In the genomic region with DNA sequence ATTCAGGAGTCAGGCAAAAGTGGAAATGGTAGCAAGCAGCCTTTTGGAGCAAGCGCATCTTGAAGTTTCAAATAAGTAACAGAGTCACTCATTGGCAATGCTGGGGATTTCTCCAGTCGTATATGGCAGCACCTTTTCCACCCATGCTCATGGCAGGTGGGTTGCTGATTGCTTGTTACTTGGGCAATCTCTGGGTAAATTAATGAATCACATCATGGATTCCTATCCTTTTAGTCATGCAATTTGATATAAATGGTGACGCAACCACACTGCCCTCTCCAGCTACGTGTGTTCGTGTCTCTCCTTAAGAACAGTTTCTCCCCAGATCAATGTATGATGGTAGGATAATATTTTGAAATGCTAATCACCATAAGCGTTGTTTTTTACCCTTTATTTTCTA, we compare ENCODE assay signal across 18 cellular contexts.
DNase-seq lines count a peak whose midpoint lies in the region; ATAC-seq, FAIRE-seq and TF ChIP-seq lines count a peak whose summit lies in the region.
"Had no signal": no experiment of that assay in that cellular context is flagged by ENCODE, and none has a peak within 500 bp of the region (broad histone marks: within the 10 kb centered on the region; RNA-seq: fewer than 3 reads in every experiment).

No MANE protein-coding gene starts in this region.

- no peaks in the 10 kb centered on the region for H3K27me3 Mint-ChIP-seq in activated CD8-positive, alpha-beta T cell treated with anti-CD3 and anti-CD28 coated beads for 36 hours
- no peaks in the 10 kb centered on the region for H3K27me3 Mint-ChIP-seq in activated CD8-positive, alpha-beta T cell treated with anti-CD3 and anti-CD28 coated beads, Interleukin-2, amount 10 ng/mL, durations not matched to agents 7 days and 5 days (ENCODE audit: low read depth)
- no peaks in the 10 kb centered on the region for H3K27me3 Mint-ChIP-seq in Calu3 (ENCODE audit: unreplicated experiment)

- no peak for ATAC-seq in activated CD8-positive, alpha-beta T cell treated with anti-CD3 and anti-CD28 coated beads for 36 hours
- no peak for ATAC-seq in activated CD8-positive, alpha-beta T cell treated with anti-CD3 and anti-CD28 coated beads, Interleukin-2, amount 10 ng/mL, durations not matched to agents 7 days and 5 days
- no peak for ATAC-seq in right cardiac atrium
- ATAC-seq: Right ventricle myocardium inferior had no signal

- CTCF ChIA-PET in activated CD8-positive, alpha-beta T cell treated with anti-CD3 and anti-CD28 coated beads for 36 hours (lab: Charles Lee), result interaction anchor here (1.8 kb wide), 1 partner anchor 11 kb away, joined by 4 read pairs; no protein-coding TSS in a partner anchor
- CTCF ChIA-PET in activated CD8-positive, alpha-beta T cell treated with anti-CD3 and anti-CD28 coated beads, Interleukin-2, amount 10 ng/mL, durations not matched to agents 7 days and 5 days (lab: Charles Lee), result no interaction called here
- CTCF ChIA-PET in Calu3 (lab: Charles Lee), result no interaction called here
- CTCF ChIA-PET in A673 (lab: Charles Lee), result no interaction called here

- intact Hi-C loops in activated CD8-positive, alpha-beta T cell treated with anti-CD3 and anti-CD28 coated beads for 36 hours (cut with micrococcal nuclease), result no loop called here
- intact Hi-C loops in Calu3 (cut with micrococcal nuclease; ENCODE audit: unreplicated experiment) (no loop called here), ovary (cut with DNase I) (no loop called here), A673 (cut with micrococcal nuclease; ENCODE audit: unreplicated experiment) (no loop called here), right cardiac atrium (cut with DNase I) (no loop called here)

- TF ChIP-seq POLR2A in ovary (IDR thresholded peaks at IDR 0.05), result no peak

- DNase-seq in activated CD8-positive, alpha-beta T cell treated with anti-CD3 and anti-CD28 coated beads for 36 hours, result no peak
- no peak for DNase-seq in activated CD8-positive, alpha-beta T cell treated with anti-CD3 and anti-CD28 coated beads, Interleukin-2, amount 10 ng/mL, durations not matched to agents 7 days and 5 days
- DNase-seq in Calu3 (peak; percentile 24), bronchial epithelial cell (ENCODE audit: low read depth) (peak; percentile 96), iris pigment epithelial cell (ENCODE audit: low read depth) (peak; percentile 63), ovary (no peak), A673 (ENCODE audit: low spot score) (no peak), right cardiac atrium (no peak)
- DNase-seq: DMS53, Karpas-422, NCI-H187 treated with DMSO at 0.1 percent for 48 hours, NCI-H446 treated with DMSO at 0.1 percent for 48 hours, NCI-H748 treated with DMSO at 0.1 percent for 48 hours had no signal

- H3K27ac ChIP-seq in ovary, result no peak overlapping the region
- no peak overlapping the region for H3K27ac ChIP-seq in A673 (ENCODE audit: low read depth, low read length, poor library complexity, severe bottlenecking)
- H3K27ac ChIP-seq in right cardiac atrium (ENCODE audit: low read length), result no peak overlapping the region
- H3K27ac ChIP-seq: C4-2B, PC-9 had no signal

- FAIRE-seq in bronchial epithelial cell (lab: Jason Lieb, UNC), result no peak
- FAIRE-seq: A204.1 had no signal

- no peaks in the 10 kb centered on the region for H3K36me3 Mint-ChIP-seq in activated CD8-positive, alpha-beta T cell treated with anti-CD3 and anti-CD28 coated beads for 36 hours (ENCODE audit: low read depth)
- no peaks in the 10 kb centered on the region for H3K36me3 Mint-ChIP-seq in activated CD8-positive, alpha-beta T cell treated with anti-CD3 and anti-CD28 coated beads, Interleukin-2, amount 10 ng/mL, durations not matched to agents 7 days and 5 days (ENCODE audit: low read depth)
- H3K36me3 Mint-ChIP-seq in Calu3 (ENCODE audit: insufficient read depth, unreplicated experiment), result no peaks in the 10 kb centered on the region

- no peak overlapping the region for H3K4me3 Mint-ChIP-seq in activated CD8-positive, alpha-beta T cell treated with anti-CD3 and anti-CD28 coated beads for 36 hours
- H3K4me3 Mint-ChIP-seq in activated CD8-positive, alpha-beta T cell treated with anti-CD3 and anti-CD28 coated beads, Interleukin-2, amount 10 ng/mL, durations not matched to agents 7 days and 5 days, result no peak overlapping the region
- H3K4me3 Mint-ChIP-seq in Calu3 (ENCODE audit: low read depth, unreplicated experiment), result no peak overlapping the region

- H3K27ac Mint-ChIP-seq in activated CD8-positive, alpha-beta T cell treated with anti-CD3 and anti-CD28 coated beads for 36 hours, result peak overlapping the region; percentile 7
- no peak overlapping the region for H3K27ac Mint-ChIP-seq in activated CD8-positive, alpha-beta T cell treated with anti-CD3 and anti-CD28 coated beads, Interleukin-2, amount 10 ng/mL, durations not matched to agents 7 days and 5 days
- H3K27ac Mint-ChIP-seq in Calu3 (ENCODE audit: unreplicated experiment), result no peak overlapping the region

- no peaks in the 10 kb centered on the region for H3K9me3 Mint-ChIP-seq in activated CD8-positive, alpha-beta T cell treated with anti-CD3 and anti-CD28 coated beads for 36 hours
- no peaks in the 10 kb centered on the region for H3K9me3 Mint-ChIP-seq in activated CD8-positive, alpha-beta T cell treated with anti-CD3 and anti-CD28 coated beads, Interleukin-2, amount 10 ng/mL, durations not matched to agents 7 days and 5 days (ENCODE audit: insufficient read depth)
- H3K9me3 Mint-ChIP-seq in Calu3 (ENCODE audit: low read depth, unreplicated experiment), result peaks cover 2% of the 10 kb centered on the region

- H3K9me3 ChIP-seq in ovary, result no peaks in the 10 kb centered on the region
- H3K9me3 ChIP-seq in A673 (ENCODE audit: low read depth, low read length, poor library complexity, severe bottlenecking), result no peaks in the 10 kb centered on the region
- H3K9me3 ChIP-seq in right cardiac atrium (ENCODE audit: control insufficient read depth, low read length), result no peaks in the 10 kb centered on the region
- H3K9me3 ChIP-seq: HAP-1 had no signal

- POLR2A ChIA-PET in activated CD8-positive, alpha-beta T cell treated with anti-CD3 and anti-CD28 coated beads for 36 hours (lab: Charles Lee), result no interaction called here
- POLR2A ChIA-PET in activated CD8-positive, alpha-beta T cell treated with anti-CD3 and anti-CD28 coated beads, Interleukin-2, amount 10 ng/mL, durations not matched to agents 7 days and 5 days (lab: Charles Lee), result no interaction called here
- POLR2A ChIA-PET in A673 (lab: Charles Lee; ENCODE audit: low non-redundant PET), result no interaction called here

- H3K4me3 ChIP-seq in bronchial epithelial cell (ENCODE audit: low read depth, low read length), result no peak overlapping the region
- no peak overlapping the region for H3K4me3 ChIP-seq in ovary
- no peak overlapping the region for H3K4me3 ChIP-seq in A673 (ENCODE audit: low read depth, low read length, poor library complexity, severe bottlenecking)
- H3K4me3 ChIP-seq in right cardiac atrium (ENCODE audit: low read length), result no peak overlapping the region
- H3K4me3 ChIP-seq: HAP-1, PC-9 had no signal

- H3K4me1 Mint-ChIP-seq in activated CD8-positive, alpha-beta T cell treated with anti-CD3 and anti-CD28 coated beads for 36 hours (ENCODE audit: low read depth), result peaks cover 29% of the 10 kb centered on the region
- peaks cover 4% of the 10 kb centered on the region for H3K4me1 Mint-ChIP-seq in activated CD8-positive, alpha-beta T cell treated with anti-CD3 and anti-CD28 coated beads, Interleukin-2, amount 10 ng/mL, durations not matched to agents 7 days and 5 days (ENCODE audit: low read depth)
- peaks cover 43% of the 10 kb centered on the region for H3K4me1 Mint-ChIP-seq in Calu3 (ENCODE audit: low read depth, unreplicated experiment)

- H3K27me3 ChIP-seq in bronchial epithelial cell (ENCODE audit: control insufficient read depth, insufficient read depth, low read length) (no peaks in the 10 kb centered on the region), ovary (no peaks in the 10 kb centered on the region), A673 (replicated peaks; ENCODE audit: insufficient read depth, low read depth, low read length, poor library complexity) (no peaks in the 10 kb centered on the region), right cardiac atrium (ENCODE audit: control insufficient read depth, insufficient read depth) (no peaks in the 10 kb centered on the region)

- no TSS peak for BruUV-seq in Calu3 (replicated peaks; lab: Mats Ljungman, UMichigan)
- no TSS peak for BruUV-seq in A673 (replicated peaks; lab: Mats Ljungman, UMichigan)

- H3K4me1 ChIP-seq in ovary (ENCODE audit: insufficient read depth), result no peaks in the 10 kb centered on the region
- H3K4me1 ChIP-seq in A673 (ENCODE audit: insufficient read depth, low read length, poor library complexity, severe bottlenecking), result no peaks in the 10 kb centered on the region
- H3K4me1 ChIP-seq in right cardiac atrium (ENCODE audit: control insufficient read depth, insufficient read depth, low read length), result no peaks in the 10 kb centered on the region
- H3K4me1 ChIP-seq: HAP-1 had no signal

- TF ChIP-seq CTCF in activated CD8-positive, alpha-beta T cell treated with anti-CD3 and anti-CD28 coated beads for 36 hours (IDR thresholded peaks at IDR 0.05), result no peak
- TF ChIP-seq CTCF in Calu3 (IDR thresholded peaks at IDR 0.05; ENCODE audit: unreplicated experiment) (no peak), bronchial epithelial cell (IDR thresholded peaks at IDR 0.05; ENCODE audit: insufficient read depth, low read length, severe bottlenecking) (no peak), ovary (IDR thresholded peaks at IDR 0.05) (no peak), A673 (conservative IDR thresholded peaks at IDR 0.05; ENCODE audit: low read depth, low read length) (no peak)

- 88 to 89% (median 89%) methylated on average over 6 of the region's 6 CpGs for WGBS in ovary, 3 donors
- WGBS in right cardiac atrium, result 83% methylated on average over 6 of the region's 6 CpGs

- H3K36me3 ChIP-seq in bronchial epithelial cell (ENCODE audit: control insufficient read depth, insufficient read depth, low read length), result no peaks in the 10 kb centered on the region
- H3K36me3 ChIP-seq in ovary, result no peaks in the 10 kb centered on the region
- no peaks in the 10 kb centered on the region for H3K36me3 ChIP-seq in A673 (ENCODE audit: insufficient read depth, low read length, poor library complexity, severe bottlenecking)
- H3K36me3 ChIP-seq: HAP-1 had no signal

- no peak for TF ChIP-seq EP300 in ovary (IDR thresholded peaks at IDR 0.05)

Comparison
In these comparisons a context has a peak if more than half of its experiments do, and no peak if none do; other contexts are left out.
1. DNase-seq: peak in Calu3 (single experiment), bronchial epithelial cell (single experiment) and iris pigment epithelial cell (single experiment); none in activated CD8-positive, alpha-beta T cell treated with anti-CD3 and anti-CD28 coated beads for 36 hours (single experiment), activated CD8-positive, alpha-beta T cell treated with anti-CD3 and anti-CD28 coated beads, Interleukin-2, amount 10 ng/mL, durations not matched to agents 7 days and 5 days (single experiment), ovary (0 of 5), A673 (single experiment) and right cardiac atrium (0 of 3).